ENCODE assay signal across 2 cellular contexts in the genomic region with DNA sequence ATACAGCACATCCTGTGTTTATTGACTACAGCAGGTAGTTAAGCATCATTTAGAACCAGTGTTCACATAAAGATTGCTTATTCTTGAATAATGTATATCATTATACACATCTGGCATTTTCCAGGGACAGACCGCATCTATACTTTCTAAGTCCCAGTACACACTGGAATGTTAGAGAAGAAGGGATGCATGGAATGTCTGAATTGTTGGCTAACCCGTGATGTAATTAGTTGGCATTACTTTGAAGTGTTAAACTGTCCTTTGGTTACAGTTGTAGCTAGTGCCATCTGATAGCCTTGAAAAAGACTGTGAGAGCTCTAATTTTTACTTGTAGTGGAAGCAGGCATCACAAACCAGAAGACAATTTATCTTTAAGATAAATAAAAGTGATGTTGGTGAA.
A peak's percentile ranks its signal among the peaks of the same experiment; 100 is the strongest.
TF ChIP-seq lines count a peak whose summit lies in the region.

No MANE protein-coding gene starts in this region.

TF ChIP-seq in GM23338, 12 proteins besides CTCF, POLR2A, EP300 and RAD21:
- no peak for TF ChIP-seq POLR2AphosphoS5 (IDR thresholded peaks at IDR 0.05; ENCODE audit: low read depth)
- no peak for TF ChIP-seq CREB1 (CRISPR knock-in tag; IDR thresholded peaks at IDR 0.05; ENCODE audit: low read depth)
- no peak for TF ChIP-seq JUNB (IDR thresholded peaks at IDR 0.05; ENCODE audit: unreplicated experiment)
- TF ChIP-seq, protein P1, sequence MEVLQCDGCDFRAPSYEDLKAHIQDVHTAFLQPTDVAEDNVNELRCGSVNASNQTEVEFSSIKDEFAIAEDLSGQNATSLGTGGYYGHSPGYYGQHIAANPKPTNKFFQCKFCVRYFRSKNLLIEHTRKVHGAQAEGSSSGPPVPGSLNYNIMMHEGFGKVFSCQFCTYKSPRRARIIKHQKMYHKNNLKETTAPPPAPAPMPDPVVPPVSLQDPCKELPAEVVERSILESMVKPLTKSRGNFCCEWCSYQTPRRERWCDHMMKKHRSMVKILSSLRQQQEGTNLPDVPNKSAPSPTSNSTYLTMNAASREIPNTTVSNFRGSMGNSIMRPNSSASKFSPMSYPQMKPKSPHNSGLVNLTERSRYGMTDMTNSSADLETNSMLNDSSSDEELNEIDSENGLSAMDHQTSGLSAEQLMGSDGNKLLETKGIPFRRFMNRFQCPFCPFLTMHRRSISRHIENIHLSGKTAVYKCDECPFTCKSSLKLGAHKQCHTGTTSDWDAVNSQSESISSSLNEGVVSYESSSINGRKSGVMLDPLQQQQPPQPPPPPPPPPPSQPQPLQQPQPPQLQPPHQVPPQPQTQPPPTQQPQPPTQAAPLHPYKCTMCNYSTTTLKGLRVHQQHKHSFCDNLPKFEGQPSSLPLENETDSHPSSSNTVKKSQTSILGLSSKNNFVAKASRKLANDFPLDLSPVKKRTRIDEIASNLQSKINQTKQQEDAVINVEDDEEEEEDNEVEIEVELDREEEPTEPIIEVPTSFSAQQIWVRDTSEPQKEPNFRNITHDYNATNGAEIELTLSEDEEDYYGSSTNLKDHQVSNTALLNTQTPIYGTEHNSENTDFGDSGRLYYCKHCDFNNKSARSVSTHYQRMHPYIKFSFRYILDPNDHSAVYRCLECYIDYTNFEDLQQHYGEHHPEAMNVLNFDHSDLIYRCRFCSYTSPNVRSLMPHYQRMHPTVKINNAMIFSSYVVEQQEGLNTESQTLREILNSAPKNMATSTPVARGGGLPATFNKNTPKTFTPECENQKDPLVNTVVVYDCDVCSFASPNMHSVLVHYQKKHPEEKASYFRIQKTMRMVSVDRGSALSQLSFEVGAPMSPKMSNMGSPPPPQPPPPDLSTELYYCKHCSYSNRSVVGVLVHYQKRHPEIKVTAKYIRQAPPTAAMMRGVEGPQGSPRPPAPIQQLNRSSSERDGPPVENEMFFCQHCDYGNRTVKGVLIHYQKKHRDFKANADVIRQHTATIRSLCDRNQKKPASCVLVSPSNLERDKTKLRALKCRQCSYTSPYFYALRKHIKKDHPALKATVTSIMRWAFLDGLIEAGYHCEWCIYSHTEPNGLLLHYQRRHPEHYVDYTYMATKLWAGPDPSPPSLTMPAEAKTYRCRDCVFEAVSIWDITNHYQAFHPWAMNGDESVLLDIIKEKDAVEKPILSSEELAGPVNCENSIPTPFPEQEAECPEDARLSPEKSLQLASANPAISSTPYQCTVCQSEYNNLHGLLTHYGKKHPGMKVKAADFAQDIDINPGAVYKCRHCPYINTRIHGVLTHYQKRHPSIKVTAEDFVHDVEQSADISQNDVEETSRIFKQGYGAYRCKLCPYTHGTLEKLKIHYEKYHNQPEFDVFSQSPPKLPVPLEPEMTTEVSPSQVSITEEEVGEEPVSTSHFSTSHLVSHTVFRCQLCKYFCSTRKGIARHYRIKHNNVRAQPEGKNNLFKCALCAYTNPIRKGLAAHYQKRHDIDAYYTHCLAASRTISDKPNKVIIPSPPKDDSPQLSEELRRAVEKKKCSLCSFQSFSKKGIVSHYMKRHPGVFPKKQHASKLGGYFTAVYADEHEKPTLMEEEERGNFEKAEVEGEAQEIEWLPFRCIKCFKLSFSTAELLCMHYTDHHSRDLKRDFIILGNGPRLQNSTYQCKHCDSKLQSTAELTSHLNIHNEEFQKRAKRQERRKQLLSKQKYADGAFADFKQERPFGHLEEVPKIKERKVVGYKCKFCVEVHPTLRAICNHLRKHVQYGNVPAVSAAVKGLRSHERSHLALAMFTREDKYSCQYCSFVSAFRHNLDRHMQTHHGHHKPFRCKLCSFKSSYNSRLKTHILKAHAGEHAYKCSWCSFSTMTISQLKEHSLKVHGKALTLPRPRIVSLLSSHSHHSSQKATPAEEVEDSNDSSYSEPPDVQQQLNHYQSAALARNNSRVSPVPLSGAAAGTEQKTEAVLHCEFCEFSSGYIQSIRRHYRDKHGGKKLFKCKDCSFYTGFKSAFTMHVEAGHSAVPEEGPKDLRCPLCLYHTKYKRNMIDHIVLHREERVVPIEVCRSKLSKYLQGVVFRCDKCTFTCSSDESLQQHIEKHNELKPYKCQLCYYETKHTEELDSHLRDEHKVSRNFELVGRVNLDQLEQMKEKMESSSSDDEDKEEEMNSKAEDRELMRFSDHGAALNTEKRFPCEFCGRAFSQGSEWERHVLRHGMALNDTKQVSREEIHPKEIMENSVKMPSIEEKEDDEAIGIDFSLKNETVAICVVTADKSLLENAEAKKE (CRISPR knock-in tag; IDR thresholded peaks at IDR 0.05) = no peak
- TF ChIP-seq, protein P2, sequence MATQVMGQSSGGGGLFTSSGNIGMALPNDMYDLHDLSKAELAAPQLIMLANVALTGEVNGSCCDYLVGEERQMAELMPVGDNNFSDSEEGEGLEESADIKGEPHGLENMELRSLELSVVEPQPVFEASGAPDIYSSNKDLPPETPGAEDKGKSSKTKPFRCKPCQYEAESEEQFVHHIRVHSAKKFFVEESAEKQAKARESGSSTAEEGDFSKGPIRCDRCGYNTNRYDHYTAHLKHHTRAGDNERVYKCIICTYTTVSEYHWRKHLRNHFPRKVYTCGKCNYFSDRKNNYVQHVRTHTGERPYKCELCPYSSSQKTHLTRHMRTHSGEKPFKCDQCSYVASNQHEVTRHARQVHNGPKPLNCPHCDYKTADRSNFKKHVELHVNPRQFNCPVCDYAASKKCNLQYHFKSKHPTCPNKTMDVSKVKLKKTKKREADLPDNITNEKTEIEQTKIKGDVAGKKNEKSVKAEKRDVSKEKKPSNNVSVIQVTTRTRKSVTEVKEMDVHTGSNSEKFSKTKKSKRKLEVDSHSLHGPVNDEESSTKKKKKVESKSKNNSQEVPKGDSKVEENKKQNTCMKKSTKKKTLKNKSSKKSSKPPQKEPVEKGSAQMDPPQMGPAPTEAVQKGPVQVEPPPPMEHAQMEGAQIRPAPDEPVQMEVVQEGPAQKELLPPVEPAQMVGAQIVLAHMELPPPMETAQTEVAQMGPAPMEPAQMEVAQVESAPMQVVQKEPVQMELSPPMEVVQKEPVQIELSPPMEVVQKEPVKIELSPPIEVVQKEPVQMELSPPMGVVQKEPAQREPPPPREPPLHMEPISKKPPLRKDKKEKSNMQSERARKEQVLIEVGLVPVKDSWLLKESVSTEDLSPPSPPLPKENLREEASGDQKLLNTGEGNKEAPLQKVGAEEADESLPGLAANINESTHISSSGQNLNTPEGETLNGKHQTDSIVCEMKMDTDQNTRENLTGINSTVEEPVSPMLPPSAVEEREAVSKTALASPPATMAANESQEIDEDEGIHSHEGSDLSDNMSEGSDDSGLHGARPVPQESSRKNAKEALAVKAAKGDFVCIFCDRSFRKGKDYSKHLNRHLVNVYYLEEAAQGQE (IDR thresholded peaks at IDR 0.05; ENCODE audit: unreplicated experiment) = no peak
- TF ChIP-seq EZH2phosphoT487 (IDR thresholded peaks at IDR 0.05; ENCODE audit: unreplicated experiment) = no peak
- no peak for TF ChIP-seq ZNF114 (CRISPR knock-in tag; IDR thresholded peaks at IDR 0.05)
- TF ChIP-seq, protein P3, sequence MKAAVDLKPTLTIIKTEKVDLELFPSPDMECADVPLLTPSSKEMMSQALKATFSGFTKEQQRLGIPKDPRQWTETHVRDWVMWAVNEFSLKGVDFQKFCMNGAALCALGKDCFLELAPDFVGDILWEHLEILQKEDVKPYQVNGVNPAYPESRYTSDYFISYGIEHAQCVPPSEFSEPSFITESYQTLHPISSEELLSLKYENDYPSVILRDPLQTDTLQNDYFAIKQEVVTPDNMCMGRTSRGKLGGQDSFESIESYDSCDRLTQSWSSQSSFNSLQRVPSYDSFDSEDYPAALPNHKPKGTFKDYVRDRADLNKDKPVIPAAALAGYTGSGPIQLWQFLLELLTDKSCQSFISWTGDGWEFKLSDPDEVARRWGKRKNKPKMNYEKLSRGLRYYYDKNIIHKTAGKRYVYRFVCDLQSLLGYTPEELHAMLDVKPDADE (IDR thresholded peaks at IDR 0.05) = no peak
- TF ChIP-seq EZH2 (IDR thresholded peaks at IDR 0.05; ENCODE audit: low read depth, unreplicated experiment) = no peak

TF ChIP-seq in H1, 55 proteins besides CTCF, POLR2A, EP300 and RAD21:
- peak; percentile 66; the same call in 1 of the 2 replicates for TF ChIP-seq TEAD4 (IDR thresholded peaks at IDR 0.05; ENCODE audit: low read depth, low read length)
- no peak for TF ChIP-seq SAP30 (IDR thresholded peaks at IDR 0.05; ENCODE audit: insufficient read depth, insufficient replicate concordance, low read length)
